In the genomic region with DNA sequence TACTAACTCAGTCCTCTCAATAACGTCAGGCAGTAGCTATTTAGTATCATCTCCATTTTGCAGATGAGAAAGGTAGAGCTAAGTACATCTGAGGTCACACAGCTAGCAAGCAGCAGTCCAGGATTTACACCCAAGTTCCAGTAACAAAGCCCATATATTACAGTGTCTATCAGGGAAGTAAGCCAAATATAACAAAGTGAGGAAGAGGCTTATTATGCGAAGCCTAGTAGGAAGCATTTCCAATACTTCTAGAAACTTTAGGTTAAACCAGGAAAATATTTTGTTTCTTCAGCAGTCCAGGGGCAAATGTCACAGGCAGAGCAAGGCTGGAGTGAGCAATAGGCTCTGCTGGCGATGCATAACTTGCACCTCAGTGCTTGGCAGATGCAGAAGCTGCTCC, we compare ENCODE assay signal across 20 cellular contexts.
"Had no signal": no experiment of that assay in that cellular context is flagged by ENCODE, and none has a peak within 500 bp of the region (broad histone marks: within the 10 kb centered on the region; RNA-seq: fewer than 3 reads in every experiment).

No MANE protein-coding gene starts in this region.

- H3K9me3 Mint-ChIP-seq: activated T-cell treated with anti-CD3 and anti-CD28 coated beads, Interleukin-2, amount 50 U/mL, for 24 hours; activated T-helper 2 cell treated with anti-CD3 and anti-CD28 coated beads, Interferon-gamma antibody, Interleukin-2, Interleukin-4, amounts not matched to agents 10 μg/mL and 5 μg/mL and 100 μg/mL, durations not matched to agents 14 hours and 24 hours and 36 hours; memory B cell; nephron progenitor cell had no signal

- H3K36me3 Mint-ChIP-seq: activated naive CD8-positive, alpha-beta T cell had no signal

- H3K4me3 ChIP-seq: adrenal gland, dorsolateral prefrontal cortex, esophagus squamous epithelium, gastrocnemius medialis, mucosa of descending colon, SJSA1, upper lobe of left lung had no signal

- ATAC-seq: gastrocnemius medialis; mucosa of descending colon; stimulated activated naive CD8-positive, alpha-beta T cell treated with anti-CD3 and anti-CD28 coated beads, Interleukin-15, Interleukin-2, amounts not matched to agents 100 U/mL and 50 U/mL, for 24 hours had no signal

- H3K4me3 Mint-ChIP-seq: activated naive CD8-positive, alpha-beta T cell; activated T-cell treated with anti-CD3 and anti-CD28 coated beads, Interleukin-2, amount 50 U/mL, for 24 hours; memory B cell; nephron progenitor cell had no signal

- H3K4me1 Mint-ChIP-seq: memory B cell, nephron progenitor cell had no signal

- H3K27ac Mint-ChIP-seq: activated naive CD8-positive, alpha-beta T cell; activated T-cell treated with anti-CD3 and anti-CD28 coated beads, Interleukin-2, amount 50 U/mL, for 24 hours; activated T-helper 2 cell treated with anti-CD3 and anti-CD28 coated beads, Interferon-gamma antibody, Interleukin-2, Interleukin-4, amounts not matched to agents 10 μg/mL and 5 μg/mL and 100 μg/mL, durations not matched to agents 14 hours and 24 hours and 36 hours; memory B cell; nephron progenitor cell had no signal

- DNase-seq: activated CD4-positive, alpha-beta T cell treated with anti-CD3 and anti-CD28 coated beads for 1 hour; activated naive CD4-positive, alpha-beta T cell; activated T-cell treated with anti-CD3 and anti-CD28 coated beads, Interleukin-2, amount 50 U/mL, for 24 hours; adrenal gland; dorsolateral prefrontal cortex; esophagus squamous epithelium; gastrocnemius medialis; hippocampal formation; mucosa of descending colon; nephron progenitor cell; posterior cingulate gyrus; stimulated activated CD4-positive, alpha-beta T cell treated with anti-CD3 and anti-CD28 coated beads, Interleukin-12 subunit alpha, Interleukin-12 subunit beta, amount 100 ng/mL, for 4 hours; stimulated activated CD4-positive, alpha-beta T cell treated with anti-CD3 and anti-CD28 coated beads, Interleukin-4, amount 100 ng/mL, for 4 hours; stimulated activated naive CD8-positive, alpha-beta T cell treated with anti-CD3 and anti-CD28 coated beads, Interleukin-15, Interleukin-2, amounts not matched to agents 100 U/mL and 50 U/mL, for 24 hours; T-helper 9 cell; upper lobe of left lung had no signal
